ENCODE assay signal across 1 cellular context in the genomic region with DNA sequence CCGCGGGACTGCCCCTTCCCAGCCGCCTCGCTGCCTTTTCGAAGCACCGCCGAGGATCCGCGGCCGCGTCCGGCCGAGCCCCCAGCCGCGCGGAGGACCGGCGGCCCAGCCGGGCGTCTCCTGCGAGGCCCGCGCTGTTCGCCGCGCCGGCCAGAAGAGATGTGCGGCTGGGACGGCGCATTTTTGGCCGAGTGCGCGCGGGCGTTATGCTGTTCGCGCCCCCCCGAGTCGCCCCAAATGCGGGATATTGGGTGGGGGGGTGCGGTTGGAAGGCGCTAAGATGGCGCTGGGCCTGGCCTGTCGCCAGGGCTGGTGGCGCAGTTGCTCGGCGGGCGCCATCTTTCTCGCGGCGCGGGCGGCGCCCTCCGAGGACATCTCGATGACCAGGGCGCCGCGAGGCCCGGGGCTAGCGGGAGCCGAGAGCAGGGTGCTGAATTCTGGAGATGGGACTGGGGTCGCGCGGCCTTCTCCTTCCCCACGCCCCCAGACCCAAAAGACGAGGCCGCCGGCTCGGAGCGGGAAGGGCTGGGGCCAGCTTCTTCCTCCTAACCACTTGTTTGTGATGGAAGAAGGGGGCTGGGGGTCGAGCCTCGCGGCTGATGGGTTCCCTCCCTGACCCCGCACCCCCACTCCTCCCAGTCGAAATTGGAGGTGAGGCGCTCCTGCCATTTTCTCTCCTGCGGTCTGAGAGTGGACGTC.
A peak's percentile ranks its signal among the peaks of the same experiment; 100 is the strongest.
TF ChIP-seq lines count a peak whose summit lies in the region.

No MANE protein-coding gene starts in this region.

TF ChIP-seq in HepG2, 621 proteins besides CTCF, POLR2A, EP300 and RAD21 (continued from another document and continues in another):
- TF ChIP-seq, protein P1, sequence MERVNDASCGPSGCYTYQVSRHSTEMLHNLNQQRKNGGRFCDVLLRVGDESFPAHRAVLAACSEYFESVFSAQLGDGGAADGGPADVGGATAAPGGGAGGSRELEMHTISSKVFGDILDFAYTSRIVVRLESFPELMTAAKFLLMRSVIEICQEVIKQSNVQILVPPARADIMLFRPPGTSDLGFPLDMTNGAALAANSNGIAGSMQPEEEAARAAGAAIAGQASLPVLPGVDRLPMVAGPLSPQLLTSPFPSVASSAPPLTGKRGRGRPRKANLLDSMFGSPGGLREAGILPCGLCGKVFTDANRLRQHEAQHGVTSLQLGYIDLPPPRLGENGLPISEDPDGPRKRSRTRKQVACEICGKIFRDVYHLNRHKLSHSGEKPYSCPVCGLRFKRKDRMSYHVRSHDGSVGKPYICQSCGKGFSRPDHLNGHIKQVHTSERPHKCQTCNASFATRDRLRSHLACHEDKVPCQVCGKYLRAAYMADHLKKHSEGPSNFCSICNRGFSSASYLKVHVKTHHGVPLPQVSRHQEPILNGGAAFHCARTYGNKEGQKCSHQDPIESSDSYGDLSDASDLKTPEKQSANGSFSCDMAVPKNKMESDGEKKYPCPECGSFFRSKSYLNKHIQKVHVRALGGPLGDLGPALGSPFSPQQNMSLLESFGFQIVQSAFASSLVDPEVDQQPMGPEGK (CRISPR knock-in tag; IDR thresholded peaks at IDR 0.05) = peak; percentile 97
- TF ChIP-seq ZNF678 (CRISPR knock-in tag; IDR thresholded peaks at IDR 0.05) (peak; percentile 83; the same call in 1 of the 2 replicates), HIVEP1 (CRISPR knock-in tag; IDR thresholded peaks at IDR 0.05) (peak; percentile 70), FOSL1 (CRISPR knock-in tag; IDR thresholded peaks at IDR 0.05; ENCODE audit: borderline replicate concordance) (0 out of 2 replicates have a peak, but pooled peaks have one; percentile 50), SIX1 (CRISPR knock-in tag; IDR thresholded peaks at IDR 0.05; ENCODE audit: borderline replicate concordance) (no peak), DMAP1 (CRISPR knock-in tag; IDR thresholded peaks at IDR 0.05) (peak; percentile 99), NCOA2 (CRISPR knock-in tag; IDR thresholded peaks at IDR 0.05) (peak; percentile 15; the same call in 1 of the 2 replicates), REL (CRISPR knock-in tag; conservative IDR thresholded peaks at IDR 0.05) (0 out of 2 replicates have a peak, but pooled peaks have one; percentile 33), ZNF143 (CRISPR knock-in tag; IDR thresholded peaks at IDR 0.05) (peak; percentile 28; the same call in 1 of the 2 replicates), KLF13 (CRISPR knock-in tag; IDR thresholded peaks at IDR 0.05) (no peak), HDAC1 (CRISPR knock-in tag; IDR thresholded peaks at IDR 0.05) (no peak; the same call in 1 of the 2 replicates), U2AF1 (optimal IDR thresholded peaks at IDR 0.05; ENCODE audit: low read depth, low read length) (no peak), ZZZ3 (CRISPR knock-in tag; IDR thresholded peaks at IDR 0.05; ENCODE audit: borderline replicate concordance) (0 out of 2 replicates have a peak, but pooled peaks have one; percentile 35), RFX1 (IDR thresholded peaks at IDR 0.05) (0 out of 2 replicates have a peak, but pooled peaks have one; percentile 7), SMAD3 (CRISPR knock-in tag; IDR thresholded peaks at IDR 0.05) (peak; percentile 75; the same call in 1 of the 2 replicates), ZNF773 (CRISPR knock-in tag; IDR thresholded peaks at IDR 0.05; ENCODE audit: borderline replicate concordance) (no peak; the same call in 1 of the 2 replicates), ZNF709 (CRISPR knock-in tag; IDR thresholded peaks at IDR 0.05) (peak; percentile 89)
- TF ChIP-seq, protein P2, sequence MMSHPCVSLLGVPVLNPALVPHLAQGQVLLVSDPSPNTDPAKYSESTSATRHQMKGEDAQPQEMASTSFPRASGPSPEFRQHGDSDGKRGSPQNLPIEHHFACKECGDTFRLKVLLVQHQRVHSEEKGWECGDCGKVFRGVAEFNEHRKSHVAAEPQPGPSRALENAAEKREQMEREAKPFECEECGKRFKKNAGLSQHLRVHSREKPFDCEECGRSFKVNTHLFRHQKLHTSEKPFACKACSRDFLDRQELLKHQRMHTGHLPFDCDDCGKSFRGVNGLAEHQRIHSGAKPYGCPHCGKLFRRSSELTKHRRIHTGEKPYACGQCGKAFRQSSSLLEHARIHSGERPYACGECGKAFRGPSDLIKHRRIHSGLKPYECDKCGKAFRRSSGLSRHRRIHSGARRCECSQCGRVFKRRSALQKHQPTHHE (CRISPR knock-in tag; IDR thresholded peaks at IDR 0.05; ENCODE audit: borderline replicate concordance) = 0 out of 2 replicates have a peak, but pooled peaks have one; percentile 53
- TF ChIP-seq, protein P3, sequence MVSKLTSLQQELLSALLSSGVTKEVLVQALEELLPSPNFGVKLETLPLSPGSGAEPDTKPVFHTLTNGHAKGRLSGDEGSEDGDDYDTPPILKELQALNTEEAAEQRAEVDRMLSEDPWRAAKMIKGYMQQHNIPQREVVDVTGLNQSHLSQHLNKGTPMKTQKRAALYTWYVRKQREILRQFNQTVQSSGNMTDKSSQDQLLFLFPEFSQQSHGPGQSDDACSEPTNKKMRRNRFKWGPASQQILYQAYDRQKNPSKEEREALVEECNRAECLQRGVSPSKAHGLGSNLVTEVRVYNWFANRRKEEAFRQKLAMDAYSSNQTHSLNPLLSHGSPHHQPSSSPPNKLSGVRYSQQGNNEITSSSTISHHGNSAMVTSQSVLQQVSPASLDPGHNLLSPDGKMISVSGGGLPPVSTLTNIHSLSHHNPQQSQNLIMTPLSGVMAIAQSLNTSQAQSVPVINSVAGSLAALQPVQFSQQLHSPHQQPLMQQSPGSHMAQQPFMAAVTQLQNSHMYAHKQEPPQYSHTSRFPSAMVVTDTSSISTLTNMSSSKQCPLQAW (CRISPR knock-in tag; IDR thresholded peaks at IDR 0.05) = no peak; the same call in 1 of the 2 replicates
- TF ChIP-seq, protein P4, sequence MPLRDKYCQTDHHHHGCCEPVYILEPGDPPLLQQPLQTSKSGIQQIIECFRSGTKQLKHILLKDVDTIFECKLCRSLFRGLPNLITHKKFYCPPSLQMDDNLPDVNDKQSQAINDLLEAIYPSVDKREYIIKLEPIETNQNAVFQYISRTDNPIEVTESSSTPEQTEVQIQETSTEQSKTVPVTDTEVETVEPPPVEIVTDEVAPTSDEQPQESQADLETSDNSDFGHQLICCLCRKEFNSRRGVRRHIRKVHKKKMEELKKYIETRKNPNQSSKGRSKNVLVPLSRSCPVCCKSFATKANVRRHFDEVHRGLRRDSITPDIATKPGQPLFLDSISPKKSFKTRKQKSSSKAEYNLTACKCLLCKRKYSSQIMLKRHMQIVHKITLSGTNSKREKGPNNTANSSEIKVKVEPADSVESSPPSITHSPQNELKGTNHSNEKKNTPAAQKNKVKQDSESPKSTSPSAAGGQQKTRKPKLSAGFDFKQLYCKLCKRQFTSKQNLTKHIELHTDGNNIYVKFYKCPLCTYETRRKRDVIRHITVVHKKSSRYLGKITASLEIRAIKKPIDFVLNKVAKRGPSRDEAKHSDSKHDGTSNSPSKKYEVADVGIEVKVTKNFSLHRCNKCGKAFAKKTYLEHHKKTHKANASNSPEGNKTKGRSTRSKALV (CRISPR knock-in tag; IDR thresholded peaks at IDR 0.05) = peak; percentile 67; the same call in 1 of the 2 replicates
- TF ChIP-seq, protein P5, sequence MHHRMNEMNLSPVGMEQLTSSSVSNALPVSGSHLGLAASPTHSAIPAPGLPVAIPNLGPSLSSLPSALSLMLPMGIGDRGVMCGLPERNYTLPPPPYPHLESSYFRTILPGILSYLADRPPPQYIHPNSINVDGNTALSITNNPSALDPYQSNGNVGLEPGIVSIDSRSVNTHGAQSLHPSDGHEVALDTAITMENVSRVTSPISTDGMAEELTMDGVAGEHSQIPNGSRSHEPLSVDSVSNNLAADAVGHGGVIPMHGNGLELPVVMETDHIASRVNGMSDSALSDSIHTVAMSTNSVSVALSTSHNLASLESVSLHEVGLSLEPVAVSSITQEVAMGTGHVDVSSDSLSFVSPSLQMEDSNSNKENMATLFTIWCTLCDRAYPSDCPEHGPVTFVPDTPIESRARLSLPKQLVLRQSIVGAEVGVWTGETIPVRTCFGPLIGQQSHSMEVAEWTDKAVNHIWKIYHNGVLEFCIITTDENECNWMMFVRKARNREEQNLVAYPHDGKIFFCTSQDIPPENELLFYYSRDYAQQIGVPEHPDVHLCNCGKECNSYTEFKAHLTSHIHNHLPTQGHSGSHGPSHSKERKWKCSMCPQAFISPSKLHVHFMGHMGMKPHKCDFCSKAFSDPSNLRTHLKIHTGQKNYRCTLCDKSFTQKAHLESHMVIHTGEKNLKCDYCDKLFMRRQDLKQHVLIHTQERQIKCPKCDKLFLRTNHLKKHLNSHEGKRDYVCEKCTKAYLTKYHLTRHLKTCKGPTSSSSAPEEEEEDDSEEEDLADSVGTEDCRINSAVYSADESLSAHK (CRISPR knock-in tag; IDR thresholded peaks at IDR 0.05; ENCODE audit: borderline replicate concordance) = peak; percentile 77; the same call in 1 of the 2 replicates
- TF ChIP-seq, protein P6, sequence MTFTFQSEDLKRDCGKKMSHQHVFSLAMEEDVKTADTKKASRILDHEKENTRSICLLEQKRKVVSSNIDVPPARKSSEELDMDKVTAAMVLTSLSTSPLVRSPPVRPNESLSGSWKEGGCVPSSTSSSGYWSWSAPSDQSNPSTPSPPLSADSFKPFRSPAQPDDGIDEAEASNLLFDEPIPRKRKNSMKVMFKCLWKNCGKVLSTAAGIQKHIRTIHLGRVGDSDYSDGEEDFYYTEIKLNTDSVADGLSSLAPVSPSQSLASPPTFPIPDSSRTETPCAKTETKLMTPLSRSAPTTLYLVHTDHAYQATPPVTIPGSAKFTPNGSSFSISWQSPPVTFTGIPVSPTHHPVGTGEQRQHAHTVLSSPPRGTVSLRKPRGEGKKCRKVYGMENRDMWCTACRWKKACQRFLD (CRISPR knock-in tag; IDR thresholded peaks at IDR 0.05; ENCODE audit: borderline replicate concordance) = peak; percentile 38; the same call in 1 of the 2 replicates
- TF ChIP-seq, protein P7, sequence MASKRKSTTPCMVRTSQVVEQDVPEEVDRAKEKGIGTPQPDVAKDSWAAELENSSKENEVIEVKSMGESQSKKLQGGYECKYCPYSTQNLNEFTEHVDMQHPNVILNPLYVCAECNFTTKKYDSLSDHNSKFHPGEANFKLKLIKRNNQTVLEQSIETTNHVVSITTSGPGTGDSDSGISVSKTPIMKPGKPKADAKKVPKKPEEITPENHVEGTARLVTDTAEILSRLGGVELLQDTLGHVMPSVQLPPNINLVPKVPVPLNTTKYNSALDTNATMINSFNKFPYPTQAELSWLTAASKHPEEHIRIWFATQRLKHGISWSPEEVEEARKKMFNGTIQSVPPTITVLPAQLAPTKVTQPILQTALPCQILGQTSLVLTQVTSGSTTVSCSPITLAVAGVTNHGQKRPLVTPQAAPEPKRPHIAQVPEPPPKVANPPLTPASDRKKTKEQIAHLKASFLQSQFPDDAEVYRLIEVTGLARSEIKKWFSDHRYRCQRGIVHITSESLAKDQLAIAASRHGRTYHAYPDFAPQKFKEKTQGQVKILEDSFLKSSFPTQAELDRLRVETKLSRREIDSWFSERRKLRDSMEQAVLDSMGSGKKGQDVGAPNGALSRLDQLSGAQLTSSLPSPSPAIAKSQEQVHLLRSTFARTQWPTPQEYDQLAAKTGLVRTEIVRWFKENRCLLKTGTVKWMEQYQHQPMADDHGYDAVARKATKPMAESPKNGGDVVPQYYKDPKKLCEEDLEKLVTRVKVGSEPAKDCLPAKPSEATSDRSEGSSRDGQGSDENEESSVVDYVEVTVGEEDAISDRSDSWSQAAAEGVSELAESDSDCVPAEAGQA (IDR thresholded peaks at IDR 0.05; ENCODE audit: low read depth) = peak; percentile 92
- TF ChIP-seq, protein P7 (CRISPR knock-in tag; IDR thresholded peaks at IDR 0.05; ENCODE audit: borderline replicate concordance) = peak; percentile 88
- TF ChIP-seq, protein P8, sequence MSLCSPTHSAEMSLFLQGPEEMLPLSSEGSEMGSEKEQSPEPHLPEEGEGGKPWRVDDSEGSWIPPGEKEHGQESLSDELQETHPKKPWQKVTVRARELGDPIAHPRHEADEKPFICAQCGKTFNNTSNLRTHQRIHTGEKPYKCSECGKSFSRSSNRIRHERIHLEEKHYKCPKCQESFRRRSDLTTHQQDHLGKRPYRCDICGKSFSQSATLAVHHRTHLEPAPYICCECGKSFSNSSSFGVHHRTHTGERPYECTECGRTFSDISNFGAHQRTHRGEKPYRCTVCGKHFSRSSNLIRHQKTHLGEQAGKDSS (CRISPR knock-in tag; IDR thresholded peaks at IDR 0.05; ENCODE audit: borderline replicate concordance, low read depth) = peak; percentile 91; the same call in 1 of the 2 replicates
- TF ChIP-seq, protein P9, sequence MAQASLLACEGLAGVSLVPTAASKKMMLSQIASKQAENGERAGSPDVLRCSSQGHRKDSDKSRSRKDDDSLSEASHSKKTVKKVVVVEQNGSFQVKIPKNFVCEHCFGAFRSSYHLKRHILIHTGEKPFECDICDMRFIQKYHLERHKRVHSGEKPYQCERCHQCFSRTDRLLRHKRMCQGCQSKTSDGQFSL (CRISPR knock-in tag; IDR thresholded peaks at IDR 0.05) = peak; percentile 100
